20 cellular contexts compared by ENCODE assay signal in genomic region chr4:22476011-22476410, GRCh38. TPM values are rescaled to one million over a fixed set of nuclear protein-coding genes. Genes with fewer than 3 reads are reported as not detected.
A peak's percentile ranks its signal among the peaks of the same experiment; 100 is the strongest.
DNase-seq lines count a peak whose midpoint lies in the region; ATAC-seq, FAIRE-seq and TF ChIP-seq lines count a peak whose summit lies in the region.
"Had no signal": no experiment of that assay in that cellular context is flagged by ENCODE, and none has a peak within 500 bp of the region (broad histone marks: within the 10 kb centered on the region; RNA-seq: fewer than 3 reads in every experiment).

No MANE protein-coding gene starts in this region.

- no peak for TF ChIP-seq RAD21 in HepG2 (CRISPR knock-in tag; IDR thresholded peaks at IDR 0.05)

- H3K9ac ChIP-seq in HepG2 (ENCODE audit: insufficient read depth, low read depth, low read length) (no peak overlapping the region), smooth muscle cell (ENCODE audit: low read depth) (no peak overlapping the region)
- H3K9ac ChIP-seq: BLaER1 had no signal

- in situ Hi-C loops in HepG2 (cut with HindIII; ENCODE audit: extremely low pct_ligation_motif_present, low pct_unique_long_range_greater_than_20kb): no loop called here

- H3K4me3 ChIP-seq in HepG2 (replicated peaks in 1 of 3; ENCODE audit: insufficient read depth in 1 of 3, low read depth in 2 of 3, low read length in 3 of 3): no peak overlapping the region
- no peak overlapping the region for H3K4me3 ChIP-seq in right lobe of liver
- no peak overlapping the region for H3K4me3 ChIP-seq in smooth muscle cell
- H3K4me3 ChIP-seq: BLaER1 had no signal

- POLR2A ChIA-PET in HepG2 (lab: Yijun Ruan, JAX): interaction anchor here (1.9 kb wide), 1 partner anchor 39 kb away, joined by 7 read pairs; no protein-coding TSS in a partner anchor

- H3K27me3 ChIP-seq in HepG2 (ENCODE audit: control insufficient read depth in 1 of 2, insufficient read depth in 2 of 2, low read length in 2 of 2) (no peaks in the 10 kb centered on the region), right lobe of liver (no peaks in the 10 kb centered on the region), smooth muscle cell (ENCODE audit: low read depth) (no peaks in the 10 kb centered on the region)
- H3K27me3 ChIP-seq: BLaER1 had no signal

- H3K79me2 ChIP-seq in HepG2 (ENCODE audit: insufficient read depth, low read length) (peaks cover 54% of the 10 kb centered on the region), smooth muscle cell (ENCODE audit: low read depth) (peaks cover 26% of the 10 kb centered on the region)

- H2AFZ ChIP-seq in HepG2 (ENCODE audit: low read length) (no peak overlapping the region), smooth muscle cell (ENCODE audit: low read depth) (no peak overlapping the region)

- TF ChIP-seq CTCF in HepG2 (CRISPR knock-in tag; IDR thresholded peaks at IDR 0.05): no peak
- no peak for TF ChIP-seq CTCF in right lobe of liver (IDR thresholded peaks at IDR 0.05)
- no peak for TF ChIP-seq CTCF in smooth muscle cell (IDR thresholded peaks at IDR 0.05; ENCODE audit: borderline replicate concordance, insufficient read depth, poor library complexity, severe bottlenecking)

- peak overlapping the region; percentile 13 for H3K27ac ChIP-seq in HepG2 (ENCODE audit: extremely low read length, insufficient read depth, low read length)
- no peak overlapping the region for H3K27ac ChIP-seq in right lobe of liver
- H3K27ac ChIP-seq in epithelial cell of prostate: peak overlapping the region; percentile 85
- peak overlapping the region; percentile 59 for H3K27ac ChIP-seq in smooth muscle cell (ENCODE audit: low read depth)
- H3K27ac ChIP-seq: 22Rv1, BLaER1 had no signal

- no peaks in the 10 kb centered on the region for H3K9me3 ChIP-seq in HepG2 (ENCODE audit: low read length)
- no peaks in the 10 kb centered on the region for H3K9me3 ChIP-seq in right lobe of liver
- no peaks in the 10 kb centered on the region for H3K9me3 ChIP-seq in smooth muscle cell (replicated peaks; ENCODE audit: low read depth)
- H3K9me3 ChIP-seq: HAP-1 had no signal

- ATAC-seq in HepG2: no peak
- no peak for ATAC-seq in right lobe of liver
- ATAC-seq in GM21737 (IDR thresholded peaks at IDR 0.05; ENCODE audit: unreplicated experiment): no peak

- 97% methylated on average over 7 of the region's 7 CpGs for WGBS in HepG2 (ENCODE audit: low lambda C conversion rate)
- WGBS in right lobe of liver (ENCODE audit: insufficient coverage, low coverage, low lambda C conversion rate, missing lambda C conversion rate): 83% methylated on average over 7 of the region's 7 CpGs
- 95% methylated on average over 7 of the region's 7 CpGs for WGBS in smooth muscle cell (ENCODE audit: low lambda C conversion rate)

- TF ChIP-seq POLR2A in HepG2 (IDR thresholded peaks at IDR 0.05; ENCODE audit: insufficient read depth in 1 of 2, low read depth in 2 of 2, low read length in 2 of 2) (no peak), right lobe of liver (IDR thresholded peaks at IDR 0.05) (no peak)

- BruUV-seq in HepG2 (replicated peaks; lab: Mats Ljungman, UMichigan): no TSS peak

- TF ChIP-seq EP300 in HepG2 (IDR thresholded peaks at IDR 0.05; ENCODE audit: low read depth in 2 of 2, low read length in 2 of 2) (no peak), HepG2 (CRISPR knock-in tag; IDR thresholded peaks at IDR 0.05; ENCODE audit: borderline replicate concordance) (no peak)

- H3K4me1 ChIP-seq in HepG2 (ENCODE audit: insufficient read depth, low read length) (peaks cover 48% of the 10 kb centered on the region), right lobe of liver (peaks cover 0 to 5% (median 0%) of the 10 kb centered on the region in 4 donors), smooth muscle cell (ENCODE audit: low read depth) (no peaks in the 10 kb centered on the region)

- H3K4me2 ChIP-seq in HepG2 (ENCODE audit: low read depth, low read length) (no peak overlapping the region), smooth muscle cell (no peak overlapping the region)
- H3K4me2 ChIP-seq: BLaER1 had no signal

- intact Hi-C loops in HepG2 (cut with micrococcal nuclease; ENCODE audit: unreplicated experiment): no loop called here
- intact Hi-C loops in right lobe of liver (cut with DNase I): no loop called here

- H4K20me1 ChIP-seq in HepG2 (ENCODE audit: insufficient read depth, low read length) (no peaks in the 10 kb centered on the region), smooth muscle cell (ENCODE audit: low read depth) (peaks cover 2% of the 10 kb centered on the region)

- CTCF ChIA-PET in HepG2 (lab: Yijun Ruan, JAX; ENCODE audit: low intra/inter-chr PET ratio, low total read pairs): no interaction called here

- H3K36me3 ChIP-seq in HepG2 (replicated peaks in 1 of 2; ENCODE audit: control insufficient read depth in 1 of 2, insufficient read depth in 2 of 2, low read length in 2 of 2) (peaks cover 2 to 4% of the 10 kb centered on the region in 2 experiments; a peak in 3 of 5 replicates), right lobe of liver (no peaks in the 10 kb centered on the region), smooth muscle cell (ENCODE audit: low read depth) (no peaks in the 10 kb centered on the region)

- FAIRE-seq in HepG2 (lab: Jason Lieb, UNC): no peak
- FAIRE-seq: G401.6, GM12891 had no signal

- no peak for DNase-seq in HepG2 (ENCODE audit: low spot score)
- no peak for DNase-seq in right lobe of liver
- peak; percentile 18 for DNase-seq in amniotic epithelial cell (ENCODE audit: low read depth)
- no peak for DNase-seq in epithelial cell of prostate (ENCODE audit: low read depth, low spot score)
- DNase-seq in smooth muscle cell (lab: John Stamatoyannopoulos, UW; ENCODE audit: unreplicated experiment): no peak
- no peak for DNase-seq in DMS53 treated with DMSO at 0.1 percent for 48 hours (lab: John Stamatoyannopoulos, UW; ENCODE audit: unreplicated experiment)
- no peak for DNase-seq in globus pallidus (ENCODE audit: low spot score)
- DNase-seq: AML-193, Calu3, DMS 273 treated with DMSO at 0.1 percent for 48 hours, DMS79 treated with DMSO at 0.1 percent for 48 hours, EL, GOT3, HFFc6 had no signal

- no peaks in the 10 kb centered on the region for H3F3A ChIP-seq in smooth muscle cell (ENCODE audit: low read depth)

TF ChIP-seq in HepG2, 621 proteins besides CTCF, POLR2A, EP300 and RAD21:
- TF ChIP-seq RFX3 (CRISPR knock-in tag; IDR thresholded peaks at IDR 0.05): no peak
- no peak for TF ChIP-seq SRSF4 (IDR thresholded peaks at IDR 0.05; ENCODE audit: low read depth, low read length, poor library complexity, severe bottlenecking)
- TF ChIP-seq ZNF34 (CRISPR knock-in tag; IDR thresholded peaks at IDR 0.05; ENCODE audit: borderline replicate concordance): no peak
- no peak for TF ChIP-seq MLX (CRISPR knock-in tag; IDR thresholded peaks at IDR 0.05)
- no peak for TF ChIP-seq ZNF207 (IDR thresholded peaks at IDR 0.05; ENCODE audit: borderline replicate concordance)
- no peak for TF ChIP-seq KLF16 (CRISPR knock-in tag; IDR thresholded peaks at IDR 0.05)

RNA-seq across cellular contexts. Expression of gene ADGRA3, which starts 39.9 kb away (rescaled TPM):
- total RNA-seq in HepG2 (2016; rRNA removed; fragmentation: Illumina TruSeq; extraction: Trizol) (29.6 and 40.8 TPM in 2 replicates), right lobe of liver (100 to 1,000 TPM in 1 of 6 experiments, 10 to 100 TPM in 5; 25.0 to 146 (median 60.2) TPM), smooth muscle cell (47.0 and 54.8 TPM in 2 replicates)
- 22.0 and 26.3 TPM in 2 replicates for total RNA-seq in HepG2 (2016; cell fraction: cytosol; rRNA removed; fragmentation: Illumina TruSeq; extraction: Trizol; ENCODE audit: low read depth)
- 28.7 and 37.1 TPM in 2 replicates for total RNA-seq in HepG2 (2016; cell fraction: insoluble cytoplasmic fraction; rRNA removed; fragmentation: Illumina TruSeq; extraction: Trizol)
- total RNA-seq in HepG2 (2016; cell fraction: membrane; rRNA removed; fragmentation: Illumina TruSeq; extraction: Trizol): 28.2 and 31.1 TPM in 2 replicates
- 90.9 and 93.4 TPM in 2 replicates for total RNA-seq in HepG2 (2016; cell fraction: nucleus; rRNA removed; fragmentation: Illumina TruSeq; extraction: Trizol)
- polyA plus RNA-seq in HepG2 (2011; rRNA removed) (32.2 and 34.8 TPM in 2 replicates), smooth muscle cell (20.9 and 24.4 TPM in 2 replicates)
- polyA plus RNA-seq in HepG2 (2011; cell fraction: cytosol; rRNA removed): 17.7 and 29.2 TPM in 2 replicates
- polyA plus RNA-seq in HepG2 (2011; cell fraction: nucleus; rRNA removed): 41.4 and 54.6 TPM in 2 replicates
- 38.8 and 45.2 TPM in 2 replicates for polyA plus RNA-seq in HepG2 (2012)
- polyA plus RNA-seq in HepG2 (2016; cell fraction: cytosol; fragmentation: Illumina TruSeq; extraction: Trizol; ENCODE audit: low read depth): 4.8 TPM in 2 replicates
- 26.1 and 28.8 TPM in 2 replicates for polyA plus RNA-seq in HepG2 (2016; cell fraction: insoluble cytoplasmic fraction; fragmentation: Illumina TruSeq; extraction: Trizol; ENCODE audit: low read depth)
- 13.9 and 15.0 TPM in 2 replicates for polyA plus RNA-seq in HepG2 (2016; cell fraction: membrane; fragmentation: Illumina TruSeq; extraction: Trizol; ENCODE audit: low read depth)
- 95.4 and 101 TPM in 2 replicates for polyA plus RNA-seq in HepG2 (2016; cell fraction: nucleus; fragmentation: Illumina TruSeq; extraction: Trizol; ENCODE audit: insufficient read depth, low read depth)
- polyA minus RNA-seq in HepG2 (2011; rRNA and poly(A)+ RNA removed; ENCODE audit: low replicate concordance): 50.6 and 153 TPM in 2 replicates
- 26.8 and 33.5 TPM in 2 replicates for polyA minus RNA-seq in HepG2 (2011; cell fraction: cytosol; rRNA and poly(A)+ RNA removed)
- 180 and 197 TPM in 2 replicates for polyA minus RNA-seq in HepG2 (2011; cell fraction: nucleus; rRNA and poly(A)+ RNA removed)

Comparison
In these comparisons a context has a peak if more than half of its experiments do, and no peak if none do; other contexts are left out.
1. H3K27ac ChIP-seq: peak in HepG2 (single experiment), epithelial cell of prostate (single experiment) and smooth muscle cell (single experiment); none in right lobe of liver (0 of 3).